19 cellular contexts compared by ENCODE assay signal in genomic region chr6:135269399-135270005, GRCh38.
DNase-seq lines count a peak whose midpoint lies in the region; ATAC-seq and TF ChIP-seq lines count a peak whose summit lies in the region.
"Had no signal": no experiment of that assay in that cellular context is flagged by ENCODE, and none has a peak within 500 bp of the region (broad histone marks: within the 10 kb centered on the region; RNA-seq: fewer than 3 reads in every experiment).

No MANE protein-coding gene starts in this region.

- H3F3A ChIP-seq in OCI-LY1 (ENCODE audit: insufficient read depth, low read length), result no peaks in the 10 kb centered on the region; the same call in none of the 2 replicates
- no peaks in the 10 kb centered on the region for H3F3A ChIP-seq in smooth muscle cell (ENCODE audit: low read depth)

- H3K4me2 ChIP-seq in OCI-LY1 (ENCODE audit: low read length), result no peak overlapping the region
- H3K4me2 ChIP-seq in smooth muscle cell, result no peak overlapping the region
- H3K4me2 ChIP-seq: neural progenitor cell had no signal

- H4K20me1 ChIP-seq in OCI-LY1 (ENCODE audit: insufficient read depth, low read length), result no peaks in the 10 kb centered on the region
- H4K20me1 ChIP-seq in smooth muscle cell (ENCODE audit: low read depth), result no peaks in the 10 kb centered on the region

- H3K4me3 ChIP-seq in OCI-LY1 (ENCODE audit: low read depth, low read length, poor library complexity, severe bottlenecking) (no peak overlapping the region), smooth muscle cell (no peak overlapping the region)
- H3K4me3 ChIP-seq: MG63, neural progenitor cell, spleen, upper lobe of right lung had no signal

- no peaks in the 10 kb centered on the region for H3K79me2 ChIP-seq in OCI-LY1 (ENCODE audit: insufficient read depth, low read length)
- no peaks in the 10 kb centered on the region for H3K79me2 ChIP-seq in smooth muscle cell (ENCODE audit: low read depth)

- DNase-seq in HT-29 (ENCODE audit: low spot score) (peak; percentile 51), left colon (peak; percentile 84 to 89), NCI-H774 (lab: John Stamatoyannopoulos, UW) (no peak), NK-92 (lab: John Stamatoyannopoulos, UW; ENCODE audit: unreplicated experiment) (no peak), smooth muscle cell (lab: John Stamatoyannopoulos, UW; ENCODE audit: unreplicated experiment) (no peak)
- DNase-seq in activated naive CD4-positive, alpha-beta T cell treated with Interleukin-2 at 50 U/mL for 16 hours, result no peak
- DNase-seq: CD8-positive, alpha-beta memory T cell; effector memory CD4-positive, alpha-beta T cell; HCEC 1CT; MG63; NCI-H187; NCI-H226; spleen; stimulated activated CD4-positive, alpha-beta T cell treated with anti-CD3 and anti-CD28 coated beads, Interleukin-4, amount 100 ng/mL, for 4 hours; T1000; upper lobe of right lung had no signal

- H3K9me2 ChIP-seq in OCI-LY1 (ENCODE audit: low read depth, low read length), result no peaks in the 10 kb centered on the region

- H3K9me3 ChIP-seq in OCI-LY1 (ENCODE audit: low read length) (no peaks in the 10 kb centered on the region), smooth muscle cell (replicated peaks; ENCODE audit: low read depth) (no peaks in the 10 kb centered on the region)
- H3K9me3 ChIP-seq: MG63, spleen, upper lobe of right lung had no signal

- peak; percentile 49 for ATAC-seq in left colon
- ATAC-seq: upper lobe of right lung had no signal

- H3K27me3 ChIP-seq in OCI-LY1 (ENCODE audit: insufficient read depth, low read length), result no peaks in the 10 kb centered on the region
- H3K27me3 ChIP-seq in smooth muscle cell (ENCODE audit: low read depth), result peaks cover 10% of the 10 kb centered on the region
- H3K27me3 ChIP-seq: MG63, neural progenitor cell, spleen, upper lobe of right lung had no signal

- H3K4me1 ChIP-seq in OCI-LY1 (ENCODE audit: insufficient read depth, low read length, severe bottlenecking) (peaks cover 81% of the 10 kb centered on the region), smooth muscle cell (ENCODE audit: low read depth) (no peaks in the 10 kb centered on the region)
- H3K4me1 ChIP-seq: upper lobe of right lung had no signal

- TF ChIP-seq CTCF in C4-2B (conservative IDR thresholded peaks at IDR 0.05) (no peak), OCI-LY1 (IDR thresholded peaks at IDR 0.05; ENCODE audit: low read length) (no peak), smooth muscle cell (IDR thresholded peaks at IDR 0.05; ENCODE audit: borderline replicate concordance, insufficient read depth, poor library complexity, severe bottlenecking) (no peak)

- 65% methylated on average over 6 of the region's 6 CpGs for WGBS in smooth muscle cell (ENCODE audit: low lambda C conversion rate)

- H2AFZ ChIP-seq in OCI-LY1 (ENCODE audit: low read length), result no peak overlapping the region
- no peak overlapping the region for H2AFZ ChIP-seq in smooth muscle cell (ENCODE audit: low read depth)
- H2AFZ ChIP-seq: neural progenitor cell had no signal

- intact Hi-C loops in left colon (cut with DNase I, micrococcal nuclease), result no loop called here

- H3K36me3 ChIP-seq in OCI-LY1 (ENCODE audit: insufficient read depth, low read length), result no peaks in the 10 kb centered on the region
- no peaks in the 10 kb centered on the region for H3K36me3 ChIP-seq in smooth muscle cell (ENCODE audit: low read depth)
- H3K36me3 ChIP-seq: MG63, neural progenitor cell, spleen, upper lobe of right lung had no signal

- no peak overlapping the region for H3K9ac ChIP-seq in OCI-LY1 (ENCODE audit: low read length)
- no peak overlapping the region for H3K9ac ChIP-seq in smooth muscle cell (ENCODE audit: low read depth)
- H3K9ac ChIP-seq: neural progenitor cell had no signal

- H3K27ac ChIP-seq in C4-2B (peak overlapping the region; percentile 19; the same call in 1 of the 2 replicates), OCI-LY1 (ENCODE audit: low read depth, low read length, poor library complexity, severe bottlenecking) (peak overlapping the region; percentile 92), smooth muscle cell (ENCODE audit: low read depth) (no peak overlapping the region)
- H3K27ac ChIP-seq: neural progenitor cell, spleen had no signal

Comparison
In these comparisons a context has a peak if more than half of its experiments do, and no peak if none do; other contexts are left out.
1. DNase-seq: peak in HT-29 (single experiment) and left colon (2 of 2); none in NCI-H774 (single experiment), activated naive CD4-positive, alpha-beta T cell treated with Interleukin-2 at 50 U/mL for 16 hours (single experiment), NK-92 (single experiment) and smooth muscle cell (single experiment).